In the genomic region with DNA sequence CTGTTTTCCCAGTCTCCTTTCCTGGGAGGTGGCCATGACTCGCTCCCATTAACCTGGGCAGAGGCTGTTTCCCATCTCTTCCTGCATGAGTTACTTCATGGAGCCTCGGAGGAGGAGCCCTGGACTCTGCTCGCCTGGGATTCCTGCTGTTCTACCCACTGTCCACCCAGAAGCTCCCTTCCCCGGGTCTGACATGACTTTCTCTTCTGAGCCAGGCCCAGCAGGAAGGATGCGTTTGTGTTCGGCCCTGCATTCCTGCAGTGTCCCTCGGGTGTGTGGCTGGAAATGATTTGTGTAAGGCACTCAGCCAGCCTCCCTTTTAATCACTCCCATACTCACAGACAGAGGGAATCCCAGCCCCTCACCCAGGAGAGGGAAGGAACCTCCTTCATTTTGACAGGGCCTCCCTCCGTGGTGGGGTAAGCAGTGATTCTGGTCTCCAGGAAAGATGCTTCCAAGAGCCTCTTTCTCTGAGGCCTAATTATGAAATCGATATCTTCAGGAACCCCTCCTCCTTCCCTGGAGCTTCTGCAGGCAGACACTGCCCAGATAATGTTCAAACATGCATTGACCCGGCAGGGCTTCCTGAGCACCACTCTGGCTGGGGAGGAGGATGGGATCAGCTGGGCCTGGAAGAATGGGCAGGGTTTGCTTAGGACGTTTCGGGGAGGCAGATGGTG, we compare ENCODE assay signal across 12 cellular contexts. TPM values are rescaled to one million over a fixed set of nuclear protein-coding genes. Genes with fewer than 3 reads are reported as not detected.
DNase-seq lines count a peak whose midpoint lies in the region; ATAC-seq, FAIRE-seq and TF ChIP-seq lines count a peak whose summit lies in the region.
"Had no signal": no experiment of that assay in that cellular context is flagged by ENCODE, and none has a peak within 500 bp of the region (broad histone marks: within the 10 kb centered on the region; RNA-seq: fewer than 3 reads in every experiment).

No MANE protein-coding gene starts in this region.

- FAIRE-seq in kidney (lab: Jason Lieb, UNC) = no peak

- H3K4me3 Mint-ChIP-seq in neural crest cell = no peak overlapping the region
- H3K4me3 Mint-ChIP-seq: activated naive CD8-positive, alpha-beta T cell; CD4-positive, alpha-beta memory T cell had no signal

- no peak overlapping the region for H3K4me3 ChIP-seq in fibroblast of pulmonary artery (replicated peaks; ENCODE audit: low read depth, low read length)
- no peak overlapping the region for H3K4me3 ChIP-seq in kidney (ENCODE audit: low read length in 2 of 2)
- H3K4me3 ChIP-seq: skin epidermis had no signal

- no peaks in the 10 kb centered on the region for H3K27me3 Mint-ChIP-seq in neural crest cell (ENCODE audit: low read depth)
- H3K27me3 Mint-ChIP-seq: activated naive CD8-positive, alpha-beta T cell; CD4-positive, alpha-beta memory T cell had no signal

- peak overlapping the region; percentile 30 for H3K27ac Mint-ChIP-seq in neural crest cell (ENCODE audit: unreplicated experiment)
- H3K27ac Mint-ChIP-seq: activated naive CD8-positive, alpha-beta T cell; CD4-positive, alpha-beta memory T cell had no signal

- TF ChIP-seq CTCF in fibroblast of pulmonary artery (IDR thresholded peaks at IDR 0.05; ENCODE audit: low read length, missing control alignments) = no peak
- TF ChIP-seq CTCF in neural crest cell (conservative IDR thresholded peaks at IDR 0.05) = no peak
- TF ChIP-seq CTCF in kidney (IDR thresholded peaks at IDR 0.05; ENCODE audit: borderline replicate concordance, extremely low read depth, insufficient read depth) = no peak

- H3K4me1 ChIP-seq in kidney (ENCODE audit: control insufficient read depth in 1 of 2, insufficient read depth in 1 of 2, low read depth in 1 of 2, low read length in 2 of 2) = no peaks in the 10 kb centered on the region

- H3K36me3 ChIP-seq in kidney (ENCODE audit: control insufficient read depth in 1 of 2, insufficient read depth in 2 of 2, low read length in 2 of 2) = no peaks in the 10 kb centered on the region

- no peak overlapping the region for H3K9ac ChIP-seq in kidney (ENCODE audit: low read length in 2 of 2)

- peak; percentile 49 for DNase-seq in ELF-1 (ENCODE audit: low read depth, low spot score)
- DNase-seq in RPMI7951 (ENCODE audit: low read depth) = peak; percentile 78
- peak; percentile 40 for DNase-seq in fibroblast of pulmonary artery (ENCODE audit: low read depth)
- DNase-seq in neural crest cell (ENCODE audit: low read depth, low spot score) = no peak
- DNase-seq in kidney = no peak
- no peak for DNase-seq in effector CD4-positive, alpha-beta T cell
- DNase-seq in superior temporal gyrus (ENCODE audit: extremely low spot score) = no peak
- DNase-seq: CD4-positive, alpha-beta memory T cell; erythroblast had no signal

- no peaks in the 10 kb centered on the region for H3K36me3 Mint-ChIP-seq in neural crest cell (ENCODE audit: low read depth)
- H3K36me3 Mint-ChIP-seq: activated naive CD8-positive, alpha-beta T cell; CD4-positive, alpha-beta memory T cell had no signal

- no peak overlapping the region for H3K27ac ChIP-seq in kidney (ENCODE audit: low read depth in 2 of 2, low read length in 2 of 2)

- no peaks in the 10 kb centered on the region for H3K9me3 Mint-ChIP-seq in neural crest cell

- intact Hi-C loops in kidney (cut with DNase I) = no loop called here

- no peaks in the 10 kb centered on the region for H3K9me3 ChIP-seq in kidney (ENCODE audit: control insufficient read depth in 1 of 2, low read length in 2 of 2)

- no peak for ATAC-seq in HG03196 (IDR thresholded peaks at IDR 0.05; ENCODE audit: unreplicated experiment)

- H3K4me1 Mint-ChIP-seq in neural crest cell = peaks cover 18% of the 10 kb centered on the region

RNA-seq across cellular contexts. Expression of a gene that starts 41.6 kb away (rescaled TPM):
- 97.2 and 104 TPM in 2 replicates for total RNA-seq in RPMI7951 (2014; rRNA removed; shearing (Covaris generic))
- total RNA-seq in neural crest cell = 91.4 and 95.5 TPM in 2 replicates
- 101 TPM for total RNA-seq in kidney
- 19.4 TPM for polyA plus RNA-seq in kidney (ENCODE audit: insufficient read depth, low read depth, low replicate concordance)

Comparison
In these comparisons a context has a peak if more than half of its experiments do, and no peak if none do; other contexts are left out.
1. DNase-seq: peak in ELF-1 (single experiment), RPMI7951 (single experiment) and fibroblast of pulmonary artery (single experiment); none in neural crest cell (single experiment), kidney (single experiment), effector CD4-positive, alpha-beta T cell (single experiment) and superior temporal gyrus (single experiment).